ENCODE assay signal across 8 cellular contexts in the genomic region with DNA sequence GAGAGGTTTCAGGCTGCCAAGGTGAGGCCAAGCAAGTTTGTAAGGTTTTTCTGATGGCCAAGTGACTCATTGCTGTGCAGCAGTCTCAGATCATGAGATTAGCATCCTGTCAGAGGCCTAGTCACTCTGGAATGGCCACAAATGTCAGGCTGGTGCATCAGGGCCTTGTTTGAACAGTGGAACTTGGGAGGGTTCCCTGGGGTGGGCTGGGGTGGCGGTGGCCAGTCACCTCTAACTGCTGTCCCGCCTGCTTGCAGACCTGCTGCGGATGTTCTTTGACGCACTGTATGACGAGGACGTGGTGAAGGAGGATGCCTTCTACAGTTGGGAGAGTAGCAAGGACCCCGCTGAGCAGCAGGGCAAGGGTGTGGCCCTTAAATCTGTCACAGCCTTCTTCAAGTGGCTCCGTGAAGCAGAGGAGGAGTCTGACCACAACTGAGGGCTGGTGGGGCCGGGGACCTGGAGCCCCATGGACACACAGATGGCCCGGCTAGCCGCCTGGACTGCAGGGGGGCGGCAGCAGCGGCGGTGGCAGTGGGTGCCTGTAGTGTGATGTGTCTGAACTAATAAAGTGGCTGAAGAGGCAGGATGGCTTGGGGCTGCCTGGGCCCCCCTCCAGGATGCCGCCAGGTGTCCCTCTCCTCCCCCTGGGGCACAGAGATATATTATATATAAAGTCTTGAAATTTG. TPM values are rescaled to one million over a fixed set of nuclear protein-coding genes. Genes with fewer than 3 reads are reported as not detected.
A peak's percentile ranks its signal among the peaks of the same experiment; 100 is the strongest.
DNase-seq lines count a peak whose midpoint lies in the region; TF ChIP-seq lines count a peak whose summit lies in the region.

No MANE protein-coding gene starts in this region.

- POLR2A ChIA-PET in MCF 10A (lab: Yijun Ruan, JAX), result interaction anchor here (0.6 to 1.3 kb wide), 3 partner anchors 14 to 85 kb away, joined by 3 to 7 read pairs (median 7); a partner anchor contains a TSS

- TF ChIP-seq POLR2A in vagina (IDR thresholded peaks at IDR 0.05), result no peak

- no peak overlapping the region for H3K4me3 Mint-ChIP-seq in MCF 10A (ENCODE audit: unreplicated experiment)
- H3K4me3 Mint-ChIP-seq in mesothelial cell of epicardium, result peak overlapping the region; percentile 35

- DNase-seq in Daoy (ENCODE audit: low read depth), result peak; percentile 82
- peak; percentile 28 for DNase-seq in T follicular helper cell (ENCODE audit: low read depth)
- DNase-seq in MCF 10A (ENCODE audit: unreplicated experiment), result peak; percentile 33
- no peak for DNase-seq in mesothelial cell of epicardium (ENCODE audit: low spot score in 2 of 2, unreplicated experiment in 2 of 2)
- DNase-seq in vagina (ENCODE audit: extremely low spot score in 2 of 2), result no peak
- DNase-seq in HuH-7.5 (ENCODE audit: low spot score), result no peak
- no peak for DNase-seq in NCI-H2029 (lab: John Stamatoyannopoulos, UW)
- no peak for DNase-seq in occipital lobe (lab: John Stamatoyannopoulos, UW)

- peaks cover 46% of the 10 kb centered on the region for H3K4me1 ChIP-seq in vagina

- no peak for TF ChIP-seq CTCF in MCF 10A (IDR thresholded peaks at IDR 0.05; ENCODE audit: unreplicated experiment)
- TF ChIP-seq CTCF in mesothelial cell of epicardium (IDR thresholded peaks at IDR 0.05; ENCODE audit: unreplicated experiment), result no peak
- TF ChIP-seq CTCF in vagina (IDR thresholded peaks at IDR 0.05), result no peak

- no peaks in the 10 kb centered on the region for H3K9me3 Mint-ChIP-seq in MCF 10A (ENCODE audit: unreplicated experiment)
- H3K9me3 Mint-ChIP-seq in mesothelial cell of epicardium, result no peaks in the 10 kb centered on the region

- H3K27ac Mint-ChIP-seq in MCF 10A (ENCODE audit: low read depth, unreplicated experiment) (peak overlapping the region; percentile 89), mesothelial cell of epicardium (peak overlapping the region; percentile 96)

- no peak overlapping the region for H3K4me3 ChIP-seq in vagina

- no peaks in the 10 kb centered on the region for H3K9me3 ChIP-seq in vagina

- BruUV-seq in MCF 10A (replicated peaks; lab: Mats Ljungman, UMichigan), result TSS peak; percentile 46

- H3K36me3 Mint-ChIP-seq in MCF 10A (ENCODE audit: insufficient read depth, unreplicated experiment) (peaks cover 67% of the 10 kb centered on the region), mesothelial cell of epicardium (peaks cover 27% of the 10 kb centered on the region)

- no peaks in the 10 kb centered on the region for H3K27me3 ChIP-seq in vagina

- H3K4me1 Mint-ChIP-seq in MCF 10A (ENCODE audit: insufficient read depth, unreplicated experiment) (peaks cover 57% of the 10 kb centered on the region), mesothelial cell of epicardium (peaks cover 25% of the 10 kb centered on the region)

- CTCF ChIA-PET in MCF 10A (lab: Yijun Ruan, JAX), result no interaction called here

- H3K36me3 ChIP-seq in vagina, result peaks cover 0 to 54% of the 10 kb centered on the region in 2 donors

- H3K27me3 Mint-ChIP-seq in MCF 10A (ENCODE audit: insufficient read depth, unreplicated experiment) (no peaks in the 10 kb centered on the region), mesothelial cell of epicardium (ENCODE audit: low read depth) (no peaks in the 10 kb centered on the region)

- peak overlapping the region; percentile 97 for H3K27ac ChIP-seq in vagina

- intact Hi-C loops in MCF 10A (cut with micrococcal nuclease) (loop anchor here (2.0 kb wide), 1 partner anchor 14 kb away; no protein-coding TSS in a partner anchor), vagina (cut with DNase I) (loop anchor here (10.0 kb wide), 1 partner anchor 150 kb away; a partner anchor contains a TSS)

RNA-seq across cellular contexts. Expression of a gene that starts 2.8 kb away (rescaled TPM):
- 23.7 and 28.0 TPM in 2 replicates for total RNA-seq in Daoy (2014; rRNA removed; shearing (Covaris generic))
- total RNA-seq in MCF 10A (2022), result 11.1 and 12.9 TPM in 2 replicates
- total RNA-seq in mesothelial cell of epicardium, result 14.3 to 17.4 TPM (median 15.1 TPM) in 3 replicates
- 28.5 TPM for total RNA-seq in vagina
- 61.6 TPM for total RNA-seq in occipital lobe

RNA-seq across cellular contexts. Expression of a gene that starts 20.2 kb away (rescaled TPM):
- total RNA-seq in Daoy (2014; rRNA removed; shearing (Covaris generic)), result 320 and 355 TPM in 2 replicates
- 522 and 536 TPM in 2 replicates for total RNA-seq in MCF 10A (2022)
- total RNA-seq in mesothelial cell of epicardium, result 364 to 377 TPM (median 376 TPM) in 3 replicates
- 207 TPM for total RNA-seq in vagina
- 77.8 TPM for total RNA-seq in occipital lobe

RNA-seq across cellular contexts. Expression of a gene that starts 26.8 kb away (rescaled TPM):
- total RNA-seq in Daoy (2014; rRNA removed; shearing (Covaris generic)), result 3.5 and 4.7 TPM in 2 replicates
- 4.5 and 5.5 TPM in 2 replicates for total RNA-seq in MCF 10A (2022)
- 16.6 to 17.0 TPM (median 16.9 TPM) in 3 replicates for total RNA-seq in mesothelial cell of epicardium
- 8.1 TPM for total RNA-seq in vagina
- total RNA-seq in occipital lobe, result 8.4 TPM

RNA-seq across cellular contexts. Expression of a gene that starts 26.9 kb away (rescaled TPM):
- 265 and 371 TPM in 2 replicates for total RNA-seq in Daoy (2014; rRNA removed; shearing (Covaris generic))
- 81.5 and 91.5 TPM in 2 replicates for total RNA-seq in MCF 10A (2022)
- total RNA-seq in mesothelial cell of epicardium, result 76.4 to 82.4 TPM (median 78.7 TPM) in 3 replicates
- 64.3 TPM for total RNA-seq in vagina
- 27.6 TPM for total RNA-seq in occipital lobe

RNA-seq across cellular contexts. Expression of a gene that starts 35.6 kb away (rescaled TPM):
- total RNA-seq in Daoy (2014; rRNA removed; shearing (Covaris generic)), result 984 and 1,516 TPM in 2 replicates
- total RNA-seq in MCF 10A (2022) (275 and 284 TPM in 2 replicates), mesothelial cell of epicardium (223 to 240 TPM (median 232 TPM) in 3 replicates), vagina (108 TPM), occipital lobe (244 TPM)

Comparison
In these comparisons a context has a peak if more than half of its experiments do, and no peak if none do; other contexts are left out.
1. DNase-seq: peak in Daoy (single experiment), T follicular helper cell (single experiment) and MCF 10A (single experiment); none in mesothelial cell of epicardium (0 of 2), vagina (0 of 2), HuH-7.5 (single experiment), NCI-H2029 (single experiment) and occipital lobe (single experiment).